Comparison of ENCODE assay signal across 23 cellular contexts in the genomic region with DNA sequence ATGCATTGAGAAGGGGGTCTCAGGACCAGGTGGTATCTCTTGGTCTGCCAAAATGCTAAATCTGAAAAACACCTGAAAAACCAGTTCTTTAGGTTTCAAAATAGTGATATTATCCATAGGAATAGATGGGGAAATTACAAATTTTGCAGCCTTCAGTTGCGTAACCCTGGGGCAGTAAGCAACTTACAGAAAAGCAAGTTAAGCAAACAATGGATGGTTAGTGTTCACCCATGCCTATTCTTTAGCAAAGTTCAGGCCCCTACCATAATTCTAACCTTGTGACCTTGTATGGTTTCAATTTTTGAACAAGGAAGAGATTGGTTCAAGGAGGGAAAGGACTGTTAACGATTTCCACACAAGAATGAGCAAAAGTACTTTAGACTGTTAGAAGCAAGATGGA.
"Had no signal": no experiment of that assay in that cellular context is flagged by ENCODE, and none has a peak within 500 bp of the region (broad histone marks: within the 10 kb centered on the region; RNA-seq: fewer than 3 reads in every experiment).

No MANE protein-coding gene starts in this region.

- H3K4me3 ChIP-seq: colonic mucosa, heart left ventricle, lung, neural progenitor cell, prostate gland, stomach, thoracic aorta had no signal

- H3K9ac ChIP-seq: neural progenitor cell, parathyroid adenoma had no signal

- H3K27me3 ChIP-seq: colonic mucosa, heart left ventricle, neural progenitor cell, stomach had no signal

- FAIRE-seq: endothelial cell of umbilical vein, small intestine had no signal

- H3K4me1 ChIP-seq: colonic mucosa, neural progenitor cell, prostate gland had no signal

- H2AFZ ChIP-seq: neural progenitor cell, parathyroid adenoma had no signal

- H3K4me2 ChIP-seq: neural progenitor cell had no signal

- H3K27ac ChIP-seq: colonic mucosa, heart left ventricle, neural progenitor cell, parathyroid adenoma, prostate gland, stomach, thoracic aorta had no signal

- H3K79me2 ChIP-seq: parathyroid adenoma had no signal

- H3K36me3 ChIP-seq: colonic mucosa, neural progenitor cell, prostate gland, thoracic aorta had no signal

- DNase-seq: colonic mucosa; effector CD4-positive, alpha-beta T cell; endodermal cell; erythroblast; foreskin melanocyte; heart left ventricle; hippocampal formation; left colon; left ventricle myocardium superior; mesenchymal stem cell; midbrain; small intestine; stimulated activated CD4-positive, alpha-beta T cell treated with anti-CD3 and anti-CD28 coated beads, Interleukin-12 subunit alpha, Interleukin-12 subunit beta, amount 100 ng/mL, for 4 hours; stimulated activated naive CD4-positive, alpha-beta T cell; stomach; substantia nigra had no signal

- H3K9me3 ChIP-seq: colonic mucosa, heart left ventricle, prostate gland, stomach, thoracic aorta had no signal

- ATAC-seq: heart left ventricle; left colon; left ventricle myocardium superior; natural killer cell treated with Interleukin-12 subunit alpha and Interleukin-12 subunit beta and Interleukin-15 and Interleukin-18, amount 100 ng/mL, for 72 hours had no signal
